1 cellular context compared by ENCODE assay signal in genomic region chr10:45418859-45419672, GRCh38.
TF ChIP-seq lines count a peak whose summit lies in the region.

No MANE protein-coding gene starts in this region.

TF ChIP-seq in HepG2, 621 proteins besides CTCF, POLR2A, EP300 and RAD21 (continued from another document):
- no peak for TF ChIP-seq ZNF574 (CRISPR knock-in tag; IDR thresholded peaks at IDR 0.05)
- TF ChIP-seq ONECUT2 (CRISPR knock-in tag; IDR thresholded peaks at IDR 0.05), result no peak
- no peak for TF ChIP-seq ZNF441 (CRISPR knock-in tag; IDR thresholded peaks at IDR 0.05; ENCODE audit: borderline replicate concordance)
- TF ChIP-seq ZFP36L1 (CRISPR knock-in tag; IDR thresholded peaks at IDR 0.05), result no peak
- no peak for TF ChIP-seq MAFG (CRISPR knock-in tag; IDR thresholded peaks at IDR 0.05)
- no peak for TF ChIP-seq ESRRA (CRISPR knock-in tag; IDR thresholded peaks at IDR 0.05; ENCODE audit: low read depth)
- no peak for TF ChIP-seq GTF2F1 (IDR thresholded peaks at IDR 0.05; ENCODE audit: low read length)
- no peak for TF ChIP-seq AKNA (CRISPR knock-in tag; IDR thresholded peaks at IDR 0.05; ENCODE audit: borderline replicate concordance)
- no peak for TF ChIP-seq ZNF607 (CRISPR knock-in tag; IDR thresholded peaks at IDR 0.05; ENCODE audit: borderline replicate concordance)
- TF ChIP-seq HDAC1 (CRISPR knock-in tag; IDR thresholded peaks at IDR 0.05), result 0 out of 2 replicates have a peak, but pooled peaks have one; percentile 40
- peak; percentile 34; the same call in 1 of the 2 replicates for TF ChIP-seq ZNF235 (CRISPR knock-in tag; IDR thresholded peaks at IDR 0.05; ENCODE audit: borderline replicate concordance)
- no peak for TF ChIP-seq ZNF652 (CRISPR knock-in tag; IDR thresholded peaks at IDR 0.05; ENCODE audit: borderline replicate concordance, low read depth)
- no peak for TF ChIP-seq U2AF1 (optimal IDR thresholded peaks at IDR 0.05; ENCODE audit: low read depth, low read length)
- no peak for TF ChIP-seq ZNF383 (CRISPR knock-in tag; IDR thresholded peaks at IDR 0.05; ENCODE audit: borderline replicate concordance)
- TF ChIP-seq ZNF556 (CRISPR knock-in tag; IDR thresholded peaks at IDR 0.05; ENCODE audit: borderline replicate concordance), result peak; percentile 51; the same call in 1 of the 2 replicates
- no peak for TF ChIP-seq ERF (CRISPR knock-in tag; IDR thresholded peaks at IDR 0.05)
- no peak for TF ChIP-seq ZBTB46 (CRISPR knock-in tag; IDR thresholded peaks at IDR 0.05; ENCODE audit: borderline replicate concordance)
- TF ChIP-seq ZNF12 (CRISPR knock-in tag; IDR thresholded peaks at IDR 0.05), result no peak
- no peak for TF ChIP-seq ZNF121 (CRISPR knock-in tag; IDR thresholded peaks at IDR 0.05)
- TF ChIP-seq MXD4 (CRISPR knock-in tag; IDR thresholded peaks at IDR 0.05), result no peak
- no peak for TF ChIP-seq HIC2 (CRISPR knock-in tag; IDR thresholded peaks at IDR 0.05; ENCODE audit: low read depth)
- 0 out of 2 replicates have a peak, but pooled peaks have one; percentile 16 for TF ChIP-seq KDM3A (CRISPR knock-in tag; IDR thresholded peaks at IDR 0.05; ENCODE audit: low read depth)
- TF ChIP-seq HNF1B (CRISPR knock-in tag; IDR thresholded peaks at IDR 0.05), result 0 out of 2 replicates have a peak, but pooled peaks have one; percentile 21
- TF ChIP-seq FOXA1 (IDR thresholded peaks at IDR 0.05), result no peak
- no peak for TF ChIP-seq FOXA1 (CRISPR knock-in tag; IDR thresholded peaks at IDR 0.05)
- TF ChIP-seq AGO1 (IDR thresholded peaks at IDR 0.05; ENCODE audit: low read depth, low read length, poor library complexity, severe bottlenecking), result peak; percentile 47
- no peak for TF ChIP-seq NR2C2 (CRISPR knock-in tag; IDR thresholded peaks at IDR 0.05; ENCODE audit: borderline replicate concordance)
- TF ChIP-seq HNRNPLL (IDR thresholded peaks at IDR 0.05; ENCODE audit: low read depth, low read length, poor library complexity, severe bottlenecking), result peak; percentile 100
- 0 out of 2 replicates have a peak, but pooled peaks have one; percentile 42 for TF ChIP-seq KDM2A (CRISPR knock-in tag; IDR thresholded peaks at IDR 0.05; ENCODE audit: borderline replicate concordance, low read depth)
- TF ChIP-seq KDM5B (CRISPR knock-in tag; IDR thresholded peaks at IDR 0.05; ENCODE audit: borderline replicate concordance), result peak; percentile 42; the same call in 1 of the 2 replicates
- TF ChIP-seq ATF5 (CRISPR knock-in tag; IDR thresholded peaks at IDR 0.05; ENCODE audit: low read depth), result no peak
- no peak for TF ChIP-seq ZNF781 (CRISPR knock-in tag; IDR thresholded peaks at IDR 0.05; ENCODE audit: borderline replicate concordance, not compliant biosample characterization)
